In the genomic region with DNA sequence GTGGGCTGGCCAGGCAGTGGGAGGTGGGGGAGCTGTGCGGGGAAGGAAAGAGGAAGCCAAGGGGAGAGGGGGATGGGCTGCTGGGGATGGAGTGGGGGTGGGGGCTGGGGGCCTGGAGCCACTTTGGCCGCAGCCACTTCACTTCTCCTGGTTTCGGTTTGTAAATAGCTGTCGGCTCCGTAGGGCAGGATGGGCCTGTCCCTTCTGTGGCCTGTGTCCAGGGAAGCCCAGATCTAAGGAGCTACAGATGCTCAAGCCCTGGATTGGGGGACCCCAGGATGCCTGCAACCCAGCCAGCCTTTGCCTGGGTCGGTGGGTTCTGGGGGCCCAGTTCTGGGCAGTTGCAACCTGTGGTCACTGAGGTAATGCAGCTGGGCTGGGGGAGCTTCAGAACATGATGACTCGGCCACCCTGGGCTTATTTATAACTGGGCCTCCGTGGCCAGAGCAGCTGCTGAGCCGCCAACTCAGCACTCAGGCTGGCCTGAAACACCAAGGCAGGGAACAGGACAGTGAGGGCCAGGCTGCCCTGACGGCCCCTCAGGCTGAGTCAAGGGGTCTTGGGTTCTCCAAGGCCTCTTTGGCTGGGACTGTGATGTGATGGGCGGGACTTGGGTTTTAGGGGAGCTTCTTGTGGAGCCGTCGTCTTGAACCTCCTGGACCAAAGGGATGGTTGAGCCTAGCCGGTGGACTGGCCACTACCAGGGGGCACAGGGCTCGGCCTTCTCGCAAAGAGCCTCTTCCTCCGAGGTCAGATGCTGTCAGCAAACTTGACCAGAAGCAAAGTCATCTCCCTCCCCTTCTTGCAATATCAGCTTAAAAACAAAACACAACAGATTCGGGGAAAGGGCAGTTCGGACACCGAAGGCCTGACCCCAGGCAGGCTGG, we compare ENCODE assay signal across 8 cellular contexts. TPM values are rescaled to one million over a fixed set of nuclear protein-coding genes. Genes with fewer than 3 reads are reported as not detected.
DNase-seq lines count a peak whose midpoint lies in the region; ATAC-seq, FAIRE-seq and TF ChIP-seq lines count a peak whose summit lies in the region.

No MANE protein-coding gene starts in this region.

- peaks cover 37 to 71% of the 10 kb centered on the region in 2 experiments for H3K4me1 ChIP-seq in K562 (replicated peaks in 1 of 2; ENCODE audit: control insufficient read depth in 2 of 2, insufficient read depth in 2 of 2, low read length in 2 of 2)

- no peaks in the 10 kb centered on the region for H3K36me3 ChIP-seq in K562 (ENCODE audit: control insufficient read depth, insufficient read depth, low read length)

- H3K27ac ChIP-seq in K562 (ENCODE audit: extremely low read depth, low read depth, low read length) = peak overlapping the region; percentile 87

- H3K4me1 Mint-ChIP-seq in memory B cell = peaks cover 38% of the 10 kb centered on the region

- no TSS peak for BruUV-seq in K562 (replicated peaks; lab: Mats Ljungman, UMichigan)

- no peaks in the 10 kb centered on the region for H3K27me3 ChIP-seq in K562 (ENCODE audit: control insufficient read depth in 2 of 2, insufficient read depth in 2 of 2, low read length in 2 of 2)

- no peaks in the 10 kb centered on the region for H3K9me3 Mint-ChIP-seq in memory B cell

- intact Hi-C loops in K562 (cut with micrococcal nuclease) = no loop called here

- ATAC-seq in K562 = peak; percentile 72
- no peak for ATAC-seq in memory B cell (ENCODE audit: low read depth)
- no peak for ATAC-seq in GM18498 (IDR thresholded peaks at IDR 0.05; ENCODE audit: unreplicated experiment)
- ATAC-seq in HG03025 (IDR thresholded peaks at IDR 0.05; ENCODE audit: low FRiP score, unreplicated experiment) = no peak

- POLR2A ChIA-PET in K562 (lab: Yijun Ruan, JAX) = interaction anchor here (0.6 to 1.7 kb wide), 6 partner anchors 10 to 446 kb away, joined by 3 to 6 read pairs (median 4); no protein-coding TSS in a partner anchor

- H3K9me1 ChIP-seq in K562 (ENCODE audit: control insufficient read depth, insufficient read depth, low read length) = no peaks in the 10 kb centered on the region

- H3K36me3 Mint-ChIP-seq in memory B cell = no peaks in the 10 kb centered on the region

- H3K4me3 Mint-ChIP-seq in memory B cell = peak overlapping the region; percentile 17

- H3K27ac Mint-ChIP-seq in memory B cell = peak overlapping the region; percentile 87

- TF ChIP-seq CTCF in K562 (IDR thresholded peaks at IDR 0.05 in 2 of 3, conservative IDR thresholded peaks at IDR 0.05 in 1 of 3; ENCODE audit: insufficient read depth in 2 of 3, low read depth in 1 of 3, low read length in 3 of 3) = no peak

- in situ Hi-C loops in ACHN (cut with HindIII; ENCODE audit: low pct_ligation_motif_present, low pct_unique_long_range_greater_than_20kb, low sequenced_read_pairs) = no loop called here
- in situ Hi-C loops in K562 (cut with MboI) = no loop called here

- CTCF ChIA-PET in K562 (lab: Yijun Ruan, JAX; ENCODE audit: low intra/inter-chr PET ratio) = no interaction called here

- no peaks in the 10 kb centered on the region for H3K9me3 ChIP-seq in K562 (replicated peaks; ENCODE audit: control insufficient read depth, insufficient read depth, low read depth, low read length)

- DNase-seq in ACHN (peak; percentile 31), LHCN-M2 (ENCODE audit: low read depth) (peak; percentile 66), K562 (ENCODE audit: extremely low read depth in 1 of 4, low spot score in 3 of 4) (peak; percentile 54 to 70 (median 62)), memory B cell (ENCODE audit: low spot score in 2 of 2) (no peak), NCI-H2107 treated with DMSO at 0.1 percent for 48 hours (lab: John Stamatoyannopoulos, UW; ENCODE audit: unreplicated experiment) (no peak), OCI-M2 (lab: John Stamatoyannopoulos, UW; ENCODE audit: unreplicated experiment) (no peak)

- no peaks in the 10 kb centered on the region for H4K20me1 ChIP-seq in K562 (replicated peaks; ENCODE audit: control insufficient read depth, insufficient read depth, low read length)

- no peak for TF ChIP-seq RAD21 in K562 (CRISPR knock-in tag; conservative IDR thresholded peaks at IDR 0.05 in 1 of 2, IDR thresholded peaks at IDR 0.05 in 1 of 2)

- H2AFZ ChIP-seq in K562 (ENCODE audit: low read depth, low read length) = peak overlapping the region; percentile 86

- H3K4me2 ChIP-seq in K562 (ENCODE audit: insufficient read depth, low read length) = peak overlapping the region; percentile 19; the same call in 1 of the 2 replicates

- H3K9ac ChIP-seq in K562 (ENCODE audit: insufficient read depth in 1 of 2, low read depth in 2 of 2, low read length in 2 of 2) = peak overlapping the region; percentile 64 to 86

- no peaks in the 10 kb centered on the region for H3K27me3 Mint-ChIP-seq in memory B cell

- TF ChIP-seq EP300 in K562 (IDR thresholded peaks at IDR 0.05; ENCODE audit: low read length) = no peak

- WGBS in K562 (ENCODE audit: insufficient coverage, low coverage, missing lambda C conversion rate) = 38% methylated on average over 14 of the region's 20 CpGs

- no peak for TF ChIP-seq POLR2A in K562 (conservative IDR thresholded peaks at IDR 0.05)

- H3K4me3 ChIP-seq in K562 = no peak overlapping the region

- no peaks in the 10 kb centered on the region for H3K79me2 ChIP-seq in K562 (ENCODE audit: control insufficient read depth, insufficient read depth, low read length)

- FAIRE-seq in K562 (lab: Jason Lieb, UNC) = peak; percentile 52

RNA-seq across cellular contexts. Expression of a gene that starts 15.0 kb away (rescaled TPM):
- 157 and 159 TPM in 2 replicates for total RNA-seq in LHCN-M2 (2014; rRNA removed)
- 107 TPM for polyA plus RNA-seq in LHCN-M2 (2012)
- total RNA-seq in K562 (2011; cell fraction: chromatin; rRNA removed; ENCODE audit: low replicate concordance) = 14.7 and 58.9 TPM in 2 replicates
- total RNA-seq in K562 (2011; cell fraction: nucleolus; rRNA removed) = 52.1 and 58.4 TPM in 2 replicates
- total RNA-seq in K562 (2011; cell fraction: nucleoplasm; rRNA removed) = 29.8 and 30.5 TPM in 2 replicates
- 9.5 and 14.0 TPM in 2 replicates for total RNA-seq in K562 (2014; rRNA removed)
- total RNA-seq in K562 (2014; rRNA removed; fragmentation: Illumina TruSeq; extraction: Trizol) = 0.61 and 1.3 TPM in 2 replicates
- 3.2 TPM in 2 replicates for total RNA-seq in K562 (2015; rRNA removed; fragmentation: Illumina TruSeq; extraction: Trizol)
- total RNA-seq in K562 (2021) = 10.9 TPM in 2 replicates
- polyA plus RNA-seq in K562 (2011; rRNA removed) = 6.7 and 10.2 TPM in 2 replicates
- 11.1 and 20.7 TPM in 2 replicates for polyA plus RNA-seq in K562 (2011; cell fraction: cytosol; rRNA removed)
- polyA plus RNA-seq in K562 (2011; cell fraction: nucleus; rRNA removed) = 75.5 and 90.8 TPM in 2 replicates
- polyA plus RNA-seq in K562 (2012) = 7.4 and 23.7 TPM in 2 replicates
- polyA plus RNA-seq in K562 (2014; fragmentation: Illumina TruSeq; extraction: Trizol) = 2.8 and 7.3 TPM in 2 replicates
- polyA plus RNA-seq in K562 (2014; fragmentation: Nextera tagmentation; extraction: Ambion mirVana) = under 1 TPM; 0.17 to 0.24 TPM
- 14.4 and 15.9 TPM in 2 replicates for polyA plus RNA-seq in K562 (2014; rRNA removed)
- 1.3 and 1.6 TPM in 2 replicates for polyA minus RNA-seq in K562 (2011; rRNA and poly(A)+ RNA removed)
- 3.2 and 7.4 TPM in 2 replicates for polyA minus RNA-seq in K562 (2011; cell fraction: cytosol; rRNA and poly(A)+ RNA removed)
- 10.1 and 12.0 TPM in 2 replicates for polyA minus RNA-seq in K562 (2011; cell fraction: nucleus; rRNA and poly(A)+ RNA removed)

RNA-seq across cellular contexts. Expression of a gene that starts 15.1 kb away (rescaled TPM):
- total RNA-seq in LHCN-M2 (2014; rRNA removed) = not detected in 2 replicates
- polyA plus RNA-seq in LHCN-M2 (2012) = not detected
- 12.0 and 16.1 TPM in 2 replicates for total RNA-seq in K562 (2011; cell fraction: chromatin; rRNA removed; ENCODE audit: low replicate concordance)
- total RNA-seq in K562 (2011; cell fraction: nucleolus; rRNA removed) = 11.0 and 11.2 TPM in 2 replicates
- total RNA-seq in K562 (2011; cell fraction: nucleoplasm; rRNA removed) = 18.0 and 31.5 TPM in 2 replicates
- total RNA-seq in K562 (2014; rRNA removed) = 23.4 and 32.6 TPM in 2 replicates
- 2.8 and 3.2 TPM in 2 replicates for total RNA-seq in K562 (2014; rRNA removed; fragmentation: Illumina TruSeq; extraction: Trizol)
- total RNA-seq in K562 (2015; rRNA removed; fragmentation: Illumina TruSeq; extraction: Trizol) = 10.3 and 12.5 TPM in 2 replicates
- total RNA-seq in K562 (2021) = 30.7 and 33.7 TPM in 2 replicates
- 8.6 and 28.6 TPM in 2 replicates for polyA plus RNA-seq in K562 (2011; rRNA removed)
- polyA plus RNA-seq in K562 (2011; cell fraction: cytosol; rRNA removed) = 28.0 and 35.1 TPM in 2 replicates
- polyA plus RNA-seq in K562 (2011; cell fraction: nucleus; rRNA removed) = 24.3 and 25.6 TPM in 2 replicates
- polyA plus RNA-seq in K562 (2012) = 20.6 and 54.3 TPM in 2 replicates
- 16.0 and 32.1 TPM in 2 replicates for polyA plus RNA-seq in K562 (2014; fragmentation: Illumina TruSeq; extraction: Trizol)
- polyA plus RNA-seq in K562 (2014; fragmentation: Nextera tagmentation; extraction: Ambion mirVana) = under 1 TPM; 0.10 to 0.11 TPM
- polyA plus RNA-seq in K562 (2014; rRNA removed) = 16.2 and 21.9 TPM in 2 replicates
- polyA minus RNA-seq in K562 (2011; rRNA and poly(A)+ RNA removed) = 21.0 and 25.6 TPM in 2 replicates
- polyA minus RNA-seq in K562 (2011; cell fraction: cytosol; rRNA and poly(A)+ RNA removed) = 22.7 and 32.9 TPM in 2 replicates
- polyA minus RNA-seq in K562 (2011; cell fraction: nucleus; rRNA and poly(A)+ RNA removed) = 6.5 and 12.0 TPM in 2 replicates

RNA-seq across cellular contexts. Expression of a gene that starts 32.8 kb away (rescaled TPM):
- total RNA-seq in LHCN-M2 (2014; rRNA removed) (268 and 274 TPM in 2 replicates), K562 (2014; rRNA removed) (222 and 237 TPM in 2 replicates), K562 (2014; rRNA removed; fragmentation: Illumina TruSeq; extraction: Trizol) (311 and 382 TPM in 2 replicates), K562 (2015; rRNA removed; fragmentation: Illumina TruSeq; extraction: Trizol) (292 and 301 TPM in 2 replicates), K562 (2021) (189 and 211 TPM in 2 replicates)
- 417 TPM for polyA plus RNA-seq in LHCN-M2 (2012)
- 145 and 204 TPM in 2 replicates for total RNA-seq in K562 (2011; cell fraction: chromatin; rRNA removed; ENCODE audit: low replicate concordance)
- 116 and 126 TPM in 2 replicates for total RNA-seq in K562 (2011; cell fraction: nucleolus; rRNA removed)
- 96.6 and 141 TPM in 2 replicates for total RNA-seq in K562 (2011; cell fraction: nucleoplasm; rRNA removed)
- polyA plus RNA-seq in K562 (2011; rRNA removed) (126 and 240 TPM in 2 replicates), K562 (2014; fragmentation: Illumina TruSeq; extraction: Trizol) (324 and 393 TPM in 2 replicates), K562 (2014; fragmentation: Nextera tagmentation; extraction: Ambion mirVana) (10 to 100 TPM; 44.3 to 98.5 TPM), K562 (2014; rRNA removed) (262 and 265 TPM in 2 replicates)
- polyA plus RNA-seq in K562 (2011; cell fraction: cytosol; rRNA removed) = 134 and 180 TPM in 2 replicates
- 72.2 and 75.9 TPM in 2 replicates for polyA plus RNA-seq in K562 (2011; cell fraction: nucleus; rRNA removed)
- polyA plus RNA-seq in K562 (2012) = 229 and 337 TPM in 2 replicates
- polyA minus RNA-seq in K562 (2011; rRNA and poly(A)+ RNA removed) = 357 and 499 TPM in 2 replicates
- polyA minus RNA-seq in K562 (2011; cell fraction: cytosol; rRNA and poly(A)+ RNA removed) = 72.6 and 83.1 TPM in 2 replicates
- polyA minus RNA-seq in K562 (2011; cell fraction: nucleus; rRNA and poly(A)+ RNA removed) = 50.2 and 64.0 TPM in 2 replicates

RNA-seq across cellular contexts. Expression of a gene that starts 40.9 kb away (rescaled TPM):
- total RNA-seq in LHCN-M2 (2014; rRNA removed) = not detected in 2 replicates
- not detected for polyA plus RNA-seq in LHCN-M2 (2012)
- total RNA-seq in K562 (2011; cell fraction: chromatin; rRNA removed; ENCODE audit: low replicate concordance) = 0.12 TPM in 1 of 2 replicates, not detected in the other
- 0.13 TPM in 1 of 2 replicates, not detected in the other for total RNA-seq in K562 (2011; cell fraction: nucleolus; rRNA removed)
- total RNA-seq in K562 (2011; cell fraction: nucleoplasm; rRNA removed) = 0.07 TPM in 1 of 2 replicates, not detected in the other
- not detected in 2 replicates for total RNA-seq in K562 (2014; rRNA removed)
- not detected in 2 replicates for total RNA-seq in K562 (2014; rRNA removed; fragmentation: Illumina TruSeq; extraction: Trizol)
- not detected in 2 replicates for total RNA-seq in K562 (2015; rRNA removed; fragmentation: Illumina TruSeq; extraction: Trizol)
- not detected in 2 replicates for total RNA-seq in K562 (2021)
- 0.07 TPM in 1 of 2 replicates, not detected in the other for polyA plus RNA-seq in K562 (2011; rRNA removed)
- polyA plus RNA-seq in K562 (2011; cell fraction: cytosol; rRNA removed) = 0.03 and 0.04 TPM in 2 replicates
- polyA plus RNA-seq in K562 (2011; cell fraction: nucleus; rRNA removed) = 0.13 and 0.31 TPM in 2 replicates
- 0.06 TPM in 1 of 2 replicates, not detected in the other for polyA plus RNA-seq in K562 (2012)
- not detected in 2 replicates for polyA plus RNA-seq in K562 (2014; fragmentation: Illumina TruSeq; extraction: Trizol)
- not detected for polyA plus RNA-seq in K562 (2014; fragmentation: Nextera tagmentation; extraction: Ambion mirVana)
- 0.01 TPM in 1 of 2 replicates, not detected in the other for polyA plus RNA-seq in K562 (2014; rRNA removed)
- polyA minus RNA-seq in K562 (2011; rRNA and poly(A)+ RNA removed) = not detected in 2 replicates
- polyA minus RNA-seq in K562 (2011; cell fraction: cytosol; rRNA and poly(A)+ RNA removed) = not detected in 2 replicates
- polyA minus RNA-seq in K562 (2011; cell fraction: nucleus; rRNA and poly(A)+ RNA removed) = not detected in 2 replicates

RNA-seq across cellular contexts. Expression of a gene that starts 55.5 kb away (rescaled TPM):
- total RNA-seq in LHCN-M2 (2014; rRNA removed) (159 and 164 TPM in 2 replicates), K562 (2014; rRNA removed) (not detected in 2 replicates), K562 (2014; rRNA removed; fragmentation: Illumina TruSeq; extraction: Trizol) (not detected in 2 replicates), K562 (2015; rRNA removed; fragmentation: Illumina TruSeq; extraction: Trizol) (0.11 TPM in 1 of 2 replicates, not detected in the other), K562 (2021) (0.13 TPM in 1 of 2 replicates, not detected in the other)
- polyA plus RNA-seq in LHCN-M2 (2012) = 185 TPM
- total RNA-seq in K562 (2011; cell fraction: chromatin; rRNA removed; ENCODE audit: low replicate concordance) = not detected in 2 replicates
- total RNA-seq in K562 (2011; cell fraction: nucleolus; rRNA removed) = not detected in 2 replicates
- total RNA-seq in K562 (2011; cell fraction: nucleoplasm; rRNA removed) = not detected in 2 replicates
- polyA plus RNA-seq in K562 (2011; rRNA removed) (0.06 TPM in 1 of 2 replicates, not detected in the other), K562 (2014; fragmentation: Illumina TruSeq; extraction: Trizol) (not detected in 2 replicates), K562 (2014; fragmentation: Nextera tagmentation; extraction: Ambion mirVana) (not detected), K562 (2014; rRNA removed) (not detected in 2 replicates)
- polyA plus RNA-seq in K562 (2011; cell fraction: cytosol; rRNA removed) = 0.04 TPM in 1 of 2 replicates, not detected in the other
- not detected in 2 replicates for polyA plus RNA-seq in K562 (2011; cell fraction: nucleus; rRNA removed)
- polyA plus RNA-seq in K562 (2012) = 0.14 TPM in 1 of 2 replicates, not detected in the other
- polyA minus RNA-seq in K562 (2011; rRNA and poly(A)+ RNA removed) = not detected in 2 replicates
- polyA minus RNA-seq in K562 (2011; cell fraction: cytosol; rRNA and poly(A)+ RNA removed) = not detected in 2 replicates
- not detected in 2 replicates for polyA minus RNA-seq in K562 (2011; cell fraction: nucleus; rRNA and poly(A)+ RNA removed)

Comparison
In these comparisons a context has a peak if more than half of its experiments do, and no peak if none do; other contexts are left out.
1. DNase-seq: peak in ACHN (single experiment), LHCN-M2 (single experiment) and K562 (4 of 4); none in memory B cell (0 of 2), NCI-H2107 treated with DMSO at 0.1 percent for 48 hours (single experiment) and OCI-M2 (single experiment).